1 cellular context compared by ENCODE assay signal in the genomic region with DNA sequence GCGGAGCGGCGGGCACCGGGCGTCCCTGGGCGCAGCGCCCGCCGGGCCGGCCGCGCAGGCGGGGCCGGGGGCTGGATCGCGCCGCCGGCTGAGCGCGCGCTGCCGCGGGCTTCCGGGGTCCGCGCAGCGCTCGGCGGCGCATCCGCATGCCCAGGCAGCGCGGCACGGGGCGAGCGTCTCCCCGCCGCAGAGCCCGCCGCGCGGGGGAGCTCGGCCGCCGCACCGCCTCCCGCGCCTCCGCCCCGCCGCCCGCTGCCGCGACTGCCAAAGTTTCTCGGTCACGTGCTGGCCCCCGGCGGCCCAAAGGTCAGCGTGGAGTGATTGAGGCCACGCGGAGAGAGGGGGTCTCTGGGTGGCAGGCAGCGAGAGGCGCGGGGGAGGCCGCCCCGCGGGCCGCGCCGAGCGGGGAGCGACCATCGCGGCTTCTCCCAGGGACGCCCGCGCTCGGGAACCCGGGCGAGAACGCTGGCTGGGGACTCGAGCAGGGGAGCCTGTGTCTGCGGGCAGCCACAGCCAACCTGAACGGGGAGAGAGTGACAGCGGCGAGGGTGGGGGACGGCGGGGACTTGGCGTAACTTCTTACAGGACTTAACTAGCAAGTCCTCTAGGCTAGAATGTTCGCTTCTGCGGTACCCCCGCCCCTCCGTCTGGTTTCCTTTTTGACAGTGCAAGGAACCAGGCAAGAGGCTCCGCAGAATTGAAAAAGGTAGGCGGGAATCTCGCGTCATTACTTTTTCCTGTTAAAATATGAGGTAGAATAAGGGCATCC.
TF ChIP-seq lines count a peak whose summit lies in the region.

A gene with protein sequence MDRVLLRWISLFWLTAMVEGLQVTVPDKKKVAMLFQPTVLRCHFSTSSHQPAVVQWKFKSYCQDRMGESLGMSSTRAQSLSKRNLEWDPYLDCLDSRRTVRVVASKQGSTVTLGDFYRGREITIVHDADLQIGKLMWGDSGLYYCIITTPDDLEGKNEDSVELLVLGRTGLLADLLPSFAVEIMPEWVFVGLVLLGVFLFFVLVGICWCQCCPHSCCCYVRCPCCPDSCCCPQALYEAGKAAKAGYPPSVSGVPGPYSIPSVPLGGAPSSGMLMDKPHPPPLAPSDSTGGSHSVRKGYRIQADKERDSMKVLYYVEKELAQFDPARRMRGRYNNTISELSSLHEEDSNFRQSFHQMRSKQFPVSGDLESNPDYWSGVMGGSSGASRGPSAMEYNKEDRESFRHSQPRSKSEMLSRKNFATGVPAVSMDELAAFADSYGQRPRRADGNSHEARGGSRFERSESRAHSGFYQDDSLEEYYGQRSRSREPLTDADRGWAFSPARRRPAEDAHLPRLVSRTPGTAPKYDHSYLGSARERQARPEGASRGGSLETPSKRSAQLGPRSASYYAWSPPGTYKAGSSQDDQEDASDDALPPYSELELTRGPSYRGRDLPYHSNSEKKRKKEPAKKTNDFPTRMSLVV (minus strand): TSS at position 180 of the 769 bp plus-strand sequence. CDS start 272 bp downstream, outside the sequence.

TF ChIP-seq in K562, 482 proteins besides CTCF, POLR2A, EP300 and RAD21 (continued from another document and continues in another):
- TF ChIP-seq, protein P1, sequence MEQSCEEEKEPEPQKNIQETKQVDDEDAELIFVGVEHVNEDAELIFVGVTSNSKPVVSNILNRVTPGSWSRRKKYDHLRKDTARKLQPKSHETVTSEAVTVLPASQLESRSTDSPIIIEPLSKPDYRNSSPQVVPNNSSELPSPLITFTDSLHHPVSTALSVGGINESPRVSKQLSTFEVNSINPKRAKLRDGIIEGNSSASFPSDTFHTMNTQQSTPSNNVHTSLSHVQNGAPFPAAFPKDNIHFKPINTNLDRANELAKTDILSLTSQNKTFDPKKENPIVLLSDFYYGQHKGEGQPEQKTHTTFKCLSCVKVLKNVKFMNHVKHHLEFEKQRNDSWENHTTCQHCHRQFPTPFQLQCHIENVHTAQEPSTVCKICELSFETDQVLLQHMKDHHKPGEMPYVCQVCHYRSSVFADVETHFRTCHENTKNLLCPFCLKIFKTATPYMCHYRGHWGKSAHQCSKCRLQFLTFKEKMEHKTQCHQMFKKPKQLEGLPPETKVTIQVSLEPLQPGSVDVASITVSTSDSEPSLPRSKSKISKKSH (CRISPR knock-in tag; IDR thresholded peaks at IDR 0.05): no peak
- TF ChIP-seq ELF4 (CRISPR knock-in tag; IDR thresholded peaks at IDR 0.05) (no peak), DIDO1 (tag; IDR thresholded peaks at IDR 0.05; ENCODE audit: low read depth) (no peak), KDM5B (IDR thresholded peaks at IDR 0.05; ENCODE audit: insufficient replicate concordance, low read depth, low read length) (no peak), ILF3 (IDR thresholded peaks at IDR 0.05; ENCODE audit: borderline replicate concordance) (no peak), ZNF584 (CRISPR knock-in tag; IDR thresholded peaks at IDR 0.05; ENCODE audit: low read depth) (no peak), FIP1L1 (IDR thresholded peaks at IDR 0.05; ENCODE audit: low read depth, low read length, poor library complexity, severe bottlenecking) (no peak), PATZ1 (CRISPR knock-in tag; IDR thresholded peaks at IDR 0.05; ENCODE audit: borderline replicate concordance) (no peak), ZC3H11A (IDR thresholded peaks at IDR 0.05; ENCODE audit: low read depth, low read length) (no peak), TRIM25 (IDR thresholded peaks at IDR 0.05; ENCODE audit: borderline replicate concordance) (no peak), XRCC3 (IDR thresholded peaks at IDR 0.05) (no peak), TAF15 (IDR thresholded peaks at IDR 0.05; ENCODE audit: low read depth, low read length) (no peak), EP400 (IDR thresholded peaks at IDR 0.05) (no peak), PRDM10 (IDR thresholded peaks at IDR 0.05; ENCODE audit: partially characterized antibody) (peak; percentile 48), ZNF507 (tag; conservative IDR thresholded peaks at IDR 0.05) (no peak), SIX5 (IDR thresholded peaks at IDR 0.05; ENCODE audit: borderline replicate concordance in 1 of 2, insufficient read depth in 1 of 2, low read depth in 1 of 2, low read length in 2 of 2) (no peak), ILK (tag; IDR thresholded peaks at IDR 0.05; ENCODE audit: borderline replicate concordance, low read depth) (no peak), FOS (IDR thresholded peaks at IDR 0.05; ENCODE audit: extremely low read depth, insufficient read length) (no peak), REST (CRISPR knock-in tag; IDR thresholded peaks at IDR 0.05; ENCODE audit: low read depth) (0 out of 2 replicates have a peak, but pooled peaks have one; percentile 34), MAZ (CRISPR knock-in tag; conservative IDR thresholded peaks at IDR 0.05 in 1 of 2, IDR thresholded peaks at IDR 0.05 in 1 of 2) (peak; percentile 53 to 58; a peak in 3 of 4 replicates), ELK1 (CRISPR knock-in tag; IDR thresholded peaks at IDR 0.05) (no peak), STAT5A (IDR thresholded peaks at IDR 0.05; ENCODE audit: borderline replicate concordance, low read length) (no peak), JUNB (CRISPR knock-in tag; conservative IDR thresholded peaks at IDR 0.05) (no peak), RUNX1 (IDR thresholded peaks at IDR 0.05; ENCODE audit: low read depth) (no peak), CBX5 (IDR thresholded peaks at IDR 0.05; ENCODE audit: borderline replicate concordance, low read depth) (no peak), POLR2G (IDR thresholded peaks at IDR 0.05; ENCODE audit: low read depth, low read length) (no peak), ZNF23 (CRISPR knock-in tag; IDR thresholded peaks at IDR 0.05) (no peak), ZNF75A (CRISPR knock-in tag; IDR thresholded peaks at IDR 0.05) (no peak), CC2D1A (IDR thresholded peaks at IDR 0.05) (no peak), RBM34 (IDR thresholded peaks at IDR 0.05; ENCODE audit: borderline replicate concordance, insufficient read depth, low read length) (no peak), E2F1 (CRISPR knock-in tag; IDR thresholded peaks at IDR 0.05) (no peak), ZNF76 (CRISPR knock-in tag; IDR thresholded peaks at IDR 0.05; ENCODE audit: borderline replicate concordance) (no peak), BRCA1 (IDR thresholded peaks at IDR 0.05) (no peak), BRCA1 (CRISPR knock-in tag; IDR thresholded peaks at IDR 0.05) (no peak)
- TF ChIP-seq, protein P2, sequence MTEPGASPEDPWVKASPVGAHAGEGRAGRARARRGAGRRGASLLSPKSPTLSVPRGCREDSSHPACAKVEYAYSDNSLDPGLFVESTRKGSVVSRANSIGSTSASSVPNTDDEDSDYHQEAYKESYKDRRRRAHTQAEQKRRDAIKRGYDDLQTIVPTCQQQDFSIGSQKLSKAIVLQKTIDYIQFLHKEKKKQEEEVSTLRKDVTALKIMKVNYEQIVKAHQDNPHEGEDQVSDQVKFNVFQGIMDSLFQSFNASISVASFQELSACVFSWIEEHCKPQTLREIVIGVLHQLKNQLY (CRISPR knock-in tag; conservative IDR thresholded peaks at IDR 0.05): no peak
- TF ChIP-seq, protein P3, sequence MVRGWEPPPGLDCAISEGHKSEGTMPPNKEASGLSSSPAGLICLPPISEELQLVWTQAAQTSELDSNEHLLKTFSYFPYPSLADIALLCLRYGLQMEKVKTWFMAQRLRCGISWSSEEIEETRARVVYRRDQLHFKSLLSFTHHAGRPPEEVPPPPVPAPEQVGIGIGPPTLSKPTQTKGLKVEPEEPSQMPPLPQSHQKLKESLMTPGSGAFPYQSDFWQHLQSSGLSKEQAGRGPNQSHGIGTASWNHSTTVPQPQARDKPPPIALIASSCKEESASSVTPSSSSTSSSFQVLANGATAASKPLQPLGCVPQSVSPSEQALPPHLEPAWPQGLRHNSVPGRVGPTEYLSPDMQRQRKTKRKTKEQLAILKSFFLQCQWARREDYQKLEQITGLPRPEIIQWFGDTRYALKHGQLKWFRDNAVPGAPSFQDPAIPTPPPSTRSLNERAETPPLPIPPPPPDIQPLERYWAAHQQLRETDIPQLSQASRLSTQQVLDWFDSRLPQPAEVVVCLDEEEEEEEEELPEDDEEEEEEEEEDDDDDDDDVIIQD (CRISPR knock-in tag; IDR thresholded peaks at IDR 0.05): no peak
